Comparison of ENCODE assay signal across 15 cellular contexts in genomic region chr9:107280543-107280942, GRCh38. TPM values are rescaled to one million over a fixed set of nuclear protein-coding genes. Genes with fewer than 3 reads are reported as not detected.
DNase-seq lines count a peak whose midpoint lies in the region; ATAC-seq and TF ChIP-seq lines count a peak whose summit lies in the region.
"Had no signal": no experiment of that assay in that cellular context is flagged by ENCODE, and none has a peak within 500 bp of the region (broad histone marks: within the 10 kb centered on the region; RNA-seq: fewer than 3 reads in every experiment).

No MANE protein-coding gene starts in this region.

- POLR2A ChIA-PET in HCT116 (lab: Charles Lee) = no interaction called here
- POLR2A ChIA-PET in activated naive CD8-positive, alpha-beta T cell treated with anti-CD3 and anti-CD28 coated beads, Interleukin-2, amount 10 ng/mL, durations not matched to agents 7 days and 5 days (lab: Charles Lee) = no interaction called here

- H3K4me1 ChIP-seq in HCT116 (ENCODE audit: control insufficient read depth in 1 of 2, insufficient read depth in 2 of 2, low read length in 2 of 2) = peaks cover 29 to 58% of the 10 kb centered on the region in 2 experiments

- TF ChIP-seq CTCF in CD14-positive monocyte (IDR thresholded peaks at IDR 0.05) (no peak), HCT116 (IDR thresholded peaks at IDR 0.05 in 2 of 3, conservative IDR thresholded peaks at IDR 0.05 in 1 of 3; ENCODE audit: borderline replicate concordance in 1 of 3, insufficient read depth in 1 of 3, low read depth in 2 of 3, low read length in 2 of 3) (no peak)

- peaks cover 0 to 8% (median 0%) of the 10 kb centered on the region in 7 donors for H3K9me3 Mint-ChIP-seq in CD14-positive monocyte
- H3K9me3 Mint-ChIP-seq in activated naive CD8-positive, alpha-beta T cell treated with anti-CD3 and anti-CD28 coated beads, Interleukin-2, amount 10 ng/mL, durations not matched to agents 7 days and 5 days = no peaks in the 10 kb centered on the region
- H3K9me3 Mint-ChIP-seq: H9 had no signal

- no peak for TF ChIP-seq RAD21 in HCT116 (IDR thresholded peaks at IDR 0.05; ENCODE audit: low read depth)

- H3K4me3 ChIP-seq in HCT116 (replicated peaks in 1 of 2; ENCODE audit: low read depth in 1 of 2, low read length in 2 of 2) = no peak overlapping the region
- H3K4me3 ChIP-seq: BLaER1, Peyer's patch had no signal

- H3K9ac ChIP-seq in HCT116 (ENCODE audit: low read length) = peak overlapping the region; percentile 6; the same call in 1 of the 2 replicates
- H3K9ac ChIP-seq: BLaER1 had no signal

- H3K27ac ChIP-seq in HCT116 (ENCODE audit: low read depth, low read length) = 0 out of 2 replicates have a peak overlapping the region, but pooled peaks have one; percentile 19
- H3K27ac ChIP-seq: BLaER1, Peyer's patch, VCaP had no signal

- RAD21 ChIA-PET in HCT116 (lab: Charles Lee; ENCODE audit: low non-redundant PET in 1 of 2, low total read pairs in 2 of 2, uncharacterized antibody in 2 of 2, unreplicated experiment in 2 of 2) = no interaction called here

- BruUV-seq in HCT116 (replicated peaks; lab: Mats Ljungman, UMichigan) = no TSS peak

- DNase-seq in CD14-positive monocyte (ENCODE audit: low spot score) (no peak), HCT116 (ENCODE audit: low read depth, low spot score) (peak; percentile 37), kidney tubule cell (ENCODE audit: low spot score) (peak; percentile 52), NCI-H345 treated with DMSO at 0.1 percent for 48 hours (lab: John Stamatoyannopoulos, UW; ENCODE audit: unreplicated experiment) (no peak), NCI-H1694 (lab: John Stamatoyannopoulos, UW) (no peak), iPS-NIHi7 (ENCODE audit: extremely low spot score) (no peak)
- no peak for DNase-seq in activated naive CD8-positive, alpha-beta T cell treated with anti-CD3 and anti-CD28 coated beads, Interleukin-2, amount 10 ng/mL, durations not matched to agents 7 days and 5 days
- DNase-seq: H9, left cardiac atrium, NCI-H1930, occipital lobe, Peyer's patch had no signal

- H3K4me2 ChIP-seq in HCT116 (ENCODE audit: low read length) = peak overlapping the region; percentile 83

- TF ChIP-seq POLR2A in HCT116 (IDR thresholded peaks at IDR 0.05; ENCODE audit: borderline replicate concordance, extremely low read depth, insufficient read depth, insufficient read length) = no peak

- H3K9me3 ChIP-seq in HCT116 (ENCODE audit: control insufficient read depth in 1 of 2, insufficient read depth in 1 of 2, low read depth in 1 of 2, low read length in 2 of 2) = no peaks in the 10 kb centered on the region
- H3K9me3 ChIP-seq: BLaER1, Peyer's patch had no signal

- H3K36me3 Mint-ChIP-seq in CD14-positive monocyte = no peaks in the 10 kb centered on the region
- H3K36me3 Mint-ChIP-seq in activated naive CD8-positive, alpha-beta T cell treated with anti-CD3 and anti-CD28 coated beads, Interleukin-2, amount 10 ng/mL, durations not matched to agents 7 days and 5 days = peaks cover 4% of the 10 kb centered on the region

- H3K4me3 Mint-ChIP-seq in CD14-positive monocyte = no peak overlapping the region
- H3K4me3 Mint-ChIP-seq in activated naive CD8-positive, alpha-beta T cell treated with anti-CD3 and anti-CD28 coated beads, Interleukin-2, amount 10 ng/mL, durations not matched to agents 7 days and 5 days = no peak overlapping the region

- peaks cover 0 to 16% (median 13%) of the 10 kb centered on the region in 3 donors for H3K27me3 Mint-ChIP-seq in CD14-positive monocyte (ENCODE audit: low read depth in 3 of 3)
- H3K27me3 Mint-ChIP-seq in activated naive CD8-positive, alpha-beta T cell treated with anti-CD3 and anti-CD28 coated beads, Interleukin-2, amount 10 ng/mL, durations not matched to agents 7 days and 5 days = peaks cover 9% of the 10 kb centered on the region

- H3K36me3 ChIP-seq in HCT116 (ENCODE audit: control insufficient read depth in 1 of 2, insufficient read depth in 2 of 2, low read length in 2 of 2) = no peaks in the 10 kb centered on the region
- H3K36me3 ChIP-seq: BLaER1, Peyer's patch had no signal

- intact Hi-C loops in CD14-positive monocyte (cut with micrococcal nuclease) = loop anchor here in 1 of 2 donors (5.0 kb wide), 1 partner anchor 63 kb away; no protein-coding TSS in a partner anchor
- intact Hi-C loops in HCT116 (cut with micrococcal nuclease) = no loop called here

- CTCF ChIA-PET in HCT116 (lab: Charles Lee) = no interaction called here

- ATAC-seq in HCT116 (no peak), GM21515 (IDR thresholded peaks at IDR 0.05; ENCODE audit: unreplicated experiment) (no peak)
- no peak for ATAC-seq in activated naive CD8-positive, alpha-beta T cell treated with anti-CD3 and anti-CD28 coated beads, Interleukin-2, amount 10 ng/mL, durations not matched to agents 7 days and 5 days (ENCODE audit: low read depth)
- ATAC-seq: left cardiac atrium had no signal

- no peak overlapping the region for H2AFZ ChIP-seq in HCT116 (ENCODE audit: low read depth, low read length, poor library complexity, severe bottlenecking)

- H3K4me1 Mint-ChIP-seq in CD14-positive monocyte = peaks cover 37% of the 10 kb centered on the region
- peaks cover 22% of the 10 kb centered on the region for H3K4me1 Mint-ChIP-seq in activated naive CD8-positive, alpha-beta T cell treated with anti-CD3 and anti-CD28 coated beads, Interleukin-2, amount 10 ng/mL, durations not matched to agents 7 days and 5 days

- H3K9me2 ChIP-seq in HCT116 (ENCODE audit: insufficient read depth) = no peaks in the 10 kb centered on the region

- H3K27me3 ChIP-seq in HCT116 (ENCODE audit: insufficient read depth, low read length) = no peaks in the 10 kb centered on the region
- H3K27me3 ChIP-seq: BLaER1, Peyer's patch had no signal

- peaks cover 15% of the 10 kb centered on the region; the same call in 1 of the 2 replicates for H4K20me1 ChIP-seq in HCT116 (ENCODE audit: insufficient read depth)

- peaks cover 31% of the 10 kb centered on the region for H3K79me2 ChIP-seq in HCT116 (ENCODE audit: insufficient read depth, low read length)

- peak overlapping the region in 4 of 7 donors; percentile 13 to 69 (median 25) for H3K27ac Mint-ChIP-seq in CD14-positive monocyte
- H3K27ac Mint-ChIP-seq in activated naive CD8-positive, alpha-beta T cell treated with anti-CD3 and anti-CD28 coated beads, Interleukin-2, amount 10 ng/mL, durations not matched to agents 7 days and 5 days = peak overlapping the region; percentile 10

TF ChIP-seq in HCT116, 20 proteins besides CTCF, POLR2A, EP300 and RAD21 (continues in another document):
- TF ChIP-seq CBX3 (IDR thresholded peaks at IDR 0.05; ENCODE audit: low read depth) = no peak
- TF ChIP-seq ELF1 (IDR thresholded peaks at IDR 0.05; ENCODE audit: borderline replicate concordance, low read depth) = no peak
- TF ChIP-seq ZNF274 (IDR thresholded peaks at IDR 0.05; ENCODE audit: low read depth, low read length) = no peak
- TF ChIP-seq ZBTB33 (IDR thresholded peaks at IDR 0.05; ENCODE audit: extremely low read depth, insufficient replicate concordance, low read length) = no peak
- TF ChIP-seq REST (IDR thresholded peaks at IDR 0.05; ENCODE audit: low read depth) = no peak
- TF ChIP-seq ZFX (IDR thresholded peaks at IDR 0.05) = no peak
- no peak for TF ChIP-seq EGR1 (IDR thresholded peaks at IDR 0.05; ENCODE audit: low read depth)
- TF ChIP-seq SP1 (IDR thresholded peaks at IDR 0.05; ENCODE audit: low read depth) = no peak
- no peak for TF ChIP-seq MAX (IDR thresholded peaks at IDR 0.05)

RNA-seq across cellular contexts. Expression of gene RAD23B, which starts 2.5 kb away (rescaled TPM):
- 10 to 100 TPM; 21.6 to 24.7 TPM for polyA plus RNA-seq in CD14-positive monocyte
- 251 TPM for total RNA-seq in HCT116 (2021; ENCODE audit: unreplicated experiment)
- 113 and 123 TPM in 2 replicates for polyA plus RNA-seq in HCT116 (2012)
- 10 to 100 TPM; 86.4 to 86.7 TPM for total RNA-seq in activated naive CD8-positive, alpha-beta T cell treated with anti-CD3 and anti-CD28 coated beads, Interleukin-2, amount 10 ng/mL, durations not matched to agents 7 days and 5 days

Comparison
In these comparisons a context has a peak if more than half of its experiments do, and no peak if none do; other contexts are left out.
1. DNase-seq: peak in HCT116 (single experiment) and kidney tubule cell (single experiment); none in CD14-positive monocyte (single experiment), activated naive CD8-positive, alpha-beta T cell treated with anti-CD3 and anti-CD28 coated beads, Interleukin-2, amount 10 ng/mL, durations not matched to agents 7 days and 5 days (single experiment), NCI-H345 treated with DMSO at 0.1 percent for 48 hours (single experiment), NCI-H1694 (single experiment) and iPS-NIHi7 (single experiment).